ENCODE assay signal across 20 cellular contexts in the genomic region with DNA sequence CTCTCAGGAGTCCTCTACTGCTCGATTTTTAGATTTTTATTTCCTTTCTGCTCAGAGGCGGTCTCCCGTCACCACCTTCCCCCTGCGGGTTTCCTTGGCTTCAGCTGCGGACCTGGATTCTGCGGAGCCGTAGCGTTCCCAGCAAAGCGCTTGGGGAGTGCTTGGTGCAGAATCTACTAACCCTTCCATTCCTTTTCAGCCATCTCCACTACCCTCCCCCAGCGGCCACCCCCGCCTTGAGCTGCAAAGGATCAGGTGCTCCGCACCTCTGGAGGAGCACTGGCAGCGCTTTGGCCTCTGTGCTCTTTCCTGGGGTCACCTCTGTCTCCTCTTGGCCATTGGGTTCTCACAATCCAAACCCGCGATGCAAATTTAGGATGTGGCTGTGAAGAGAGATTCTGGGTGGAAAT. TPM values are rescaled to one million over a fixed set of nuclear protein-coding genes. Genes with fewer than 3 reads are reported as not detected.
DNase-seq lines count a peak whose midpoint lies in the region; ATAC-seq and TF ChIP-seq lines count a peak whose summit lies in the region.
"Had no signal": no experiment of that assay in that cellular context is flagged by ENCODE, and none has a peak within 500 bp of the region (broad histone marks: within the 10 kb centered on the region; RNA-seq: fewer than 3 reads in every experiment).

No MANE protein-coding gene starts in this region.

- H3F3A ChIP-seq in MM.1S (ENCODE audit: insufficient read depth, low read length) = no peaks in the 10 kb centered on the region

- no peaks in the 10 kb centered on the region for H3K36me3 ChIP-seq in CD8-positive, alpha-beta T cell (ENCODE audit: insufficient read depth, low read length)
- no peaks in the 10 kb centered on the region for H3K36me3 ChIP-seq in MM.1S (replicated peaks; ENCODE audit: insufficient read depth, low read length)
- H3K36me3 ChIP-seq in endodermal cell (ENCODE audit: control insufficient read depth, insufficient read depth, low read length) = no peaks in the 10 kb centered on the region
- H3K36me3 ChIP-seq: MG63, ovary had no signal

- ATAC-seq in CD8-positive, alpha-beta T cell = no peak
- no peak for ATAC-seq in sciatic nerve

- peaks cover 23% of the 10 kb centered on the region for H3K4me1 Mint-ChIP-seq in CD8-positive, alpha-beta T cell (ENCODE audit: low read depth)
- peaks cover 17% of the 10 kb centered on the region for H3K4me1 Mint-ChIP-seq in endodermal cell

- no peak for DNase-seq in CD8-positive, alpha-beta T cell
- DNase-seq in MM.1S = no peak
- peak; percentile 60 for DNase-seq in endodermal cell
- DNase-seq in sciatic nerve (ENCODE audit: low spot score) = peak; percentile 41
- no peak for DNase-seq in NCI-H1694 (lab: John Stamatoyannopoulos, UW)
- DNase-seq in Kasumi-1 (lab: John Stamatoyannopoulos, UW) = no peak
- no peak for DNase-seq in cerebellum (ENCODE audit: low spot score)
- DNase-seq: activated CD4-positive, alpha-beta T cell treated with anti-CD3 and anti-CD28 coated beads, Interleukin-2, amount 10 ng/mL, durations not matched to agents 7 days and 5 days; activated gamma-delta T cell; foreskin melanocyte; MG63; ovary; T-helper 9 cell had no signal

- 1 to 5% methylated on average over 8 to 15 of the region's 15 CpGs for WGBS in endodermal cell (ENCODE audit: insufficient coverage in 1 of 2, insufficient read length in 1 of 2), 2 experiments

- no peaks in the 10 kb centered on the region for H3K9me3 ChIP-seq in CD8-positive, alpha-beta T cell (ENCODE audit: low read length)
- H3K9me3 ChIP-seq in MM.1S (replicated peaks; ENCODE audit: insufficient read depth, low read length) = no peaks in the 10 kb centered on the region
- no peaks in the 10 kb centered on the region for H3K9me3 ChIP-seq in endodermal cell (ENCODE audit: control insufficient read depth, low read length)
- H3K9me3 ChIP-seq: MG63, ovary had no signal

- peaks cover 56% of the 10 kb centered on the region for H3K27me3 Mint-ChIP-seq in CD8-positive, alpha-beta T cell (ENCODE audit: low read depth)
- peaks cover 96% of the 10 kb centered on the region for H3K27me3 Mint-ChIP-seq in endodermal cell (ENCODE audit: insufficient read depth)

- peaks cover 37% of the 10 kb centered on the region for H3K27me3 ChIP-seq in CD8-positive, alpha-beta T cell (ENCODE audit: insufficient read depth, low read length)
- H3K27me3 ChIP-seq in MM.1S (replicated peaks; ENCODE audit: insufficient read depth, low read length) (peaks cover 42% of the 10 kb centered on the region), endodermal cell (ENCODE audit: control insufficient read depth, insufficient read depth, low read length, poor library complexity, severe bottlenecking) (peaks cover 100% of the 10 kb centered on the region)

- POLR2A ChIA-PET in CD8-positive, alpha-beta T cell (lab: Charles Lee) = no interaction called here

- H3K36me3 Mint-ChIP-seq in CD8-positive, alpha-beta T cell = no peaks in the 10 kb centered on the region
- no peaks in the 10 kb centered on the region for H3K36me3 Mint-ChIP-seq in endodermal cell (ENCODE audit: low read depth)
- H3K36me3 Mint-ChIP-seq: mesothelial cell of epicardium had no signal

- H3K9me2 ChIP-seq in MM.1S (replicated peaks; ENCODE audit: insufficient read depth, low read length) = no peaks in the 10 kb centered on the region

- peak overlapping the region; percentile 40; the same call in 1 of the 2 replicates for H3K4me2 ChIP-seq in MM.1S (ENCODE audit: low read depth, low read length)

- H3K9ac ChIP-seq in MM.1S (ENCODE audit: low read length) (no peak overlapping the region), endodermal cell (ENCODE audit: extremely low read depth, low read length, poor library complexity, severe bottlenecking) (no peak overlapping the region)

- no peak overlapping the region for H3K4me3 Mint-ChIP-seq in CD8-positive, alpha-beta T cell
- H3K4me3 Mint-ChIP-seq in endodermal cell = no peak overlapping the region
- H3K4me3 Mint-ChIP-seq: activated CD4-positive, alpha-beta T cell treated with anti-CD3 and anti-CD28 coated beads, Interleukin-2, amount 10 ng/mL, durations not matched to agents 7 days and 5 days; mesothelial cell of epicardium had no signal

- no peaks in the 10 kb centered on the region for H3K9me3 Mint-ChIP-seq in CD8-positive, alpha-beta T cell
- H3K9me3 Mint-ChIP-seq in endodermal cell = no peaks in the 10 kb centered on the region
- H3K9me3 Mint-ChIP-seq: activated CD4-positive, alpha-beta T cell treated with anti-CD3 and anti-CD28 coated beads, Interleukin-2, amount 10 ng/mL, durations not matched to agents 7 days and 5 days; mesothelial cell of epicardium had no signal

- no peak overlapping the region for H2AFZ ChIP-seq in MM.1S (ENCODE audit: low read length)

- H3K79me2 ChIP-seq in MM.1S (ENCODE audit: low read length) = no peaks in the 10 kb centered on the region

- H3K27ac ChIP-seq in CD8-positive, alpha-beta T cell (ENCODE audit: low read depth, low read length) = no peak overlapping the region
- H3K27ac ChIP-seq in MM.1S (ENCODE audit: low read length) (no peak overlapping the region), endodermal cell (ENCODE audit: low read depth, low read length) (no peak overlapping the region)
- H3K27ac ChIP-seq: C4-2B, ovary, skin epidermis had no signal

- peak overlapping the region; percentile 30 for H3K4me3 ChIP-seq in CD8-positive, alpha-beta T cell (ENCODE audit: low read depth, low read length)
- no peak overlapping the region for H3K4me3 ChIP-seq in MM.1S (ENCODE audit: low read length)
- peak overlapping the region; percentile 62 for H3K4me3 ChIP-seq in endodermal cell (ENCODE audit: low read length)
- H3K4me3 ChIP-seq: MG63, ovary, skin epidermis had no signal

- no peak overlapping the region for H3K27ac Mint-ChIP-seq in CD8-positive, alpha-beta T cell
- H3K27ac Mint-ChIP-seq in endodermal cell = no peak overlapping the region
- H3K27ac Mint-ChIP-seq: mesothelial cell of epicardium had no signal

- intact Hi-C loops in CD8-positive, alpha-beta T cell (cut with DNase I, micrococcal nuclease) = no loop called here
- intact Hi-C loops in sciatic nerve (cut with DNase I) = no loop called here

- no peak for TF ChIP-seq CTCF in CD8-positive, alpha-beta T cell (IDR thresholded peaks at IDR 0.05)
- TF ChIP-seq CTCF in MM.1S (IDR thresholded peaks at IDR 0.05; ENCODE audit: low read length) (no peak), endodermal cell (conservative IDR thresholded peaks at IDR 0.05) (no peak)

- H4K20me1 ChIP-seq in MM.1S (ENCODE audit: insufficient read depth, low read length) = no peaks in the 10 kb centered on the region

- CTCF ChIA-PET in CD8-positive, alpha-beta T cell (lab: Charles Lee) = no interaction called here

- H3K4me1 ChIP-seq in CD8-positive, alpha-beta T cell (ENCODE audit: insufficient read depth, low read length) = peaks cover 35% of the 10 kb centered on the region
- H3K4me1 ChIP-seq in MM.1S (ENCODE audit: low read length) (no peaks in the 10 kb centered on the region), endodermal cell (ENCODE audit: control insufficient read depth, insufficient read depth, low read length) (no peaks in the 10 kb centered on the region)

RNA-seq across cellular contexts. Expression of a gene that starts 3.8 kb away (rescaled TPM):
- not detected for total RNA-seq in CD8-positive, alpha-beta T cell
- total RNA-seq in endodermal cell = under 1 TPM in 1 of 2 donors, not detected in 1; 0.53 TPM
- 2.7 TPM for polyA plus RNA-seq in endodermal cell (2013, experiment 1 of 2)
- polyA plus RNA-seq in endodermal cell (2013, experiment 2 of 2) = 2.9 TPM
- not detected for total RNA-seq in sciatic nerve
- total RNA-seq in cerebellum = 14.4 TPM
- total RNA-seq: activated CD4-positive, alpha-beta T cell treated with anti-CD3 and anti-CD28 coated beads, Interleukin-2, amount 10 ng/mL, durations not matched to agents 7 days and 5 days; bronchial epithelial cell; HT1080; ovary; subcutaneous adipose tissue had no signal
- polyA plus RNA-seq: keratinocyte, ovary had no signal

RNA-seq across cellular contexts. Expression of a gene that starts 40.4 kb away (rescaled TPM):
- not detected for total RNA-seq in CD8-positive, alpha-beta T cell
- under 1 TPM in 1 of 2 donors, not detected in 1; 0.48 TPM for total RNA-seq in endodermal cell
- 2.7 TPM for polyA plus RNA-seq in endodermal cell (2013, experiment 1 of 2)
- 3.6 TPM for polyA plus RNA-seq in endodermal cell (2013, experiment 2 of 2)
- total RNA-seq in sciatic nerve = 0.53 TPM
- total RNA-seq in cerebellum = 6.7 TPM
- total RNA-seq: activated CD4-positive, alpha-beta T cell treated with anti-CD3 and anti-CD28 coated beads, Interleukin-2, amount 10 ng/mL, durations not matched to agents 7 days and 5 days; bronchial epithelial cell; HT1080; mesothelial cell of epicardium; ovary; subcutaneous adipose tissue had no signal
- polyA plus RNA-seq: keratinocyte, ovary had no signal

Comparison
In these comparisons a context has a peak if more than half of its experiments do, and no peak if none do; other contexts are left out.
1. DNase-seq: peak in endodermal cell (single experiment) and sciatic nerve (single experiment); none in CD8-positive, alpha-beta T cell (0 of 7), MM.1S (single experiment), NCI-H1694 (single experiment), Kasumi-1 (0 of 2) and cerebellum (single experiment).
2. RNA of a gene that starts 3.8 kb away (total RNA-seq): 14.4 TPM in cerebellum (single experiment); 0.53 TPM in endodermal cell, not detected in CD8-positive, alpha-beta T cell and not detected in sciatic nerve (single experiment); every median in the first group is over 10 times any median in the second.